Comparison of ENCODE assay signal across 9 cellular contexts in genomic region chr1:162357681-162358266, GRCh38. TPM values are rescaled to one million over a fixed set of nuclear protein-coding genes. Genes with fewer than 3 reads are reported as not detected.
DNase-seq lines count a peak whose midpoint lies in the region; ATAC-seq, FAIRE-seq and TF ChIP-seq lines count a peak whose summit lies in the region.
"Had no signal": no experiment of that assay in that cellular context is flagged by ENCODE, and none has a peak within 500 bp of the region (broad histone marks: within the 10 kb centered on the region; RNA-seq: fewer than 3 reads in every experiment).

No MANE protein-coding gene starts in this region.

- H3K9me1 ChIP-seq in K562 (ENCODE audit: control insufficient read depth, insufficient read depth, low read length): no peaks in the 10 kb centered on the region

- peaks cover 9 to 33% of the 10 kb centered on the region in 2 experiments; a peak in 4 of 5 replicates for H3K4me1 ChIP-seq in K562 (replicated peaks in 1 of 2; ENCODE audit: control insufficient read depth in 2 of 2, insufficient read depth in 2 of 2, low read length in 2 of 2)
- H3K4me1 ChIP-seq: BLaER1 had no signal

- 21% methylated on average over 4 of the region's 5 CpGs for WGBS in K562 (ENCODE audit: insufficient coverage, low coverage, missing lambda C conversion rate)

- peak; percentile 91 for FAIRE-seq in K562 (lab: Jason Lieb, UNC)

- H3K9me3 ChIP-seq in K562 (replicated peaks; ENCODE audit: control insufficient read depth, insufficient read depth, low read depth, low read length): no peaks in the 10 kb centered on the region
- H3K9me3 ChIP-seq: BLaER1 had no signal

- intact Hi-C loops in K562 (cut with micrococcal nuclease): loop anchor here (1.0 to 10.0 kb wide), 4 partner anchors 35 to 257 kb away; partner anchors contain the start of genes UAP1 and UHMK1

- no peak overlapping the region for H3K4me3 ChIP-seq in K562
- H3K4me3 ChIP-seq: BLaER1 had no signal

- CTCF ChIA-PET in K562 (lab: Yijun Ruan, JAX; ENCODE audit: low intra/inter-chr PET ratio): interaction anchor here (2.4 kb wide), 1 partner anchor 34 kb away, joined by 19 read pairs; no protein-coding TSS in a partner anchor

- BruUV-seq in K562 (replicated peaks; lab: Mats Ljungman, UMichigan): no TSS peak

- POLR2A ChIA-PET in K562 (lab: Yijun Ruan, JAX): interaction anchor here (0.5 to 1.1 kb wide), 3 partner anchors 18 to 821 kb away, joined by 3 to 4 read pairs (median 3); no protein-coding TSS in a partner anchor

- ATAC-seq in K562 (peak; percentile 87), GM21529 (IDR thresholded peaks at IDR 0.05; ENCODE audit: unreplicated experiment) (no peak), HG03520 (IDR thresholded peaks at IDR 0.05; ENCODE audit: unreplicated experiment) (no peak)

- peak overlapping the region; percentile 66; the same call in 1 of the 2 replicates for H2AFZ ChIP-seq in K562 (ENCODE audit: low read depth, low read length)

- H3K4me2 ChIP-seq in K562 (ENCODE audit: insufficient read depth, low read length): no peak overlapping the region
- H3K4me2 ChIP-seq: BLaER1 had no signal

- DNase-seq in NCI-H1105 treated with DMSO at 0.1 percent for 48 hours (lab: John Stamatoyannopoulos, UW): peak; percentile 33
- DNase-seq in NCI-H1105 (lab: John Stamatoyannopoulos, UW): no peak
- peak; percentile 36 for DNase-seq in NCI-H187 treated with DMSO at 0.1 percent for 48 hours (lab: John Stamatoyannopoulos, UW)
- peak; percentile 65 to 84 (median 72) for DNase-seq in K562 (ENCODE audit: extremely low read depth in 1 of 4, low spot score in 3 of 4)
- DNase-seq in midbrain (lab: John Stamatoyannopoulos, UW): peak; percentile 6
- no peak for DNase-seq in activated CD4-positive, CD25-positive, alpha-beta regulatory T cell treated with anti-CD3 and anti-CD28 coated beads, Interleukin-2, amount 50 U/mL, for 72 hours

- H3K27ac ChIP-seq in K562 (ENCODE audit: extremely low read depth, low read depth, low read length): no peak overlapping the region; the same call in 1 of the 3 replicates
- H3K27ac ChIP-seq: BLaER1 had no signal

- TF ChIP-seq EP300 in K562 (IDR thresholded peaks at IDR 0.05; ENCODE audit: low read length): no peak

- in situ Hi-C loops in K562 (cut with MboI): no loop called here

- no peaks in the 10 kb centered on the region for H4K20me1 ChIP-seq in K562 (replicated peaks; ENCODE audit: control insufficient read depth, insufficient read depth, low read length)
- H4K20me1 ChIP-seq: BLaER1 had no signal

- H3K9ac ChIP-seq in K562 (ENCODE audit: insufficient read depth in 1 of 2, low read depth in 2 of 2, low read length in 2 of 2): no peak overlapping the region
- H3K9ac ChIP-seq: BLaER1 had no signal

- peak; percentile 74 to 89 (median 76) for TF ChIP-seq CTCF in K562 (IDR thresholded peaks at IDR 0.05 in 2 of 3, conservative IDR thresholded peaks at IDR 0.05 in 1 of 3; ENCODE audit: insufficient read depth in 2 of 3, low read depth in 1 of 3, low read length in 3 of 3)

- no peaks in the 10 kb centered on the region for H3K36me3 ChIP-seq in K562 (ENCODE audit: control insufficient read depth, insufficient read depth, low read length)
- H3K36me3 ChIP-seq: BLaER1 had no signal

- no peaks in the 10 kb centered on the region for H3K79me2 ChIP-seq in K562 (ENCODE audit: control insufficient read depth, insufficient read depth, low read length)

- no peaks in the 10 kb centered on the region for H3K27me3 ChIP-seq in K562 (ENCODE audit: control insufficient read depth in 2 of 2, insufficient read depth in 2 of 2, low read length in 2 of 2)
- H3K27me3 ChIP-seq: BLaER1 had no signal

- peak; percentile 74 to 88 for TF ChIP-seq RAD21 in K562 (CRISPR knock-in tag; conservative IDR thresholded peaks at IDR 0.05 in 1 of 2, IDR thresholded peaks at IDR 0.05 in 1 of 2)

- TF ChIP-seq POLR2A in K562 (conservative IDR thresholded peaks at IDR 0.05): no peak

TF ChIP-seq in K562, 482 proteins besides CTCF, POLR2A, EP300 and RAD21 (continues in another document):
- TF ChIP-seq ZBTB7A (IDR thresholded peaks at IDR 0.05; ENCODE audit: borderline replicate concordance, control insufficient read depth, low read depth, low read length): no peak
- TF ChIP-seq CBX2 (IDR thresholded peaks at IDR 0.05; ENCODE audit: insufficient read depth, low read length, poor library complexity, severe bottlenecking): no peak
- TF ChIP-seq ZNF23 (CRISPR knock-in tag; IDR thresholded peaks at IDR 0.05): no peak
- TF ChIP-seq RCOR1 (IDR thresholded peaks at IDR 0.05; ENCODE audit: borderline replicate concordance in 1 of 2, low read depth in 2 of 2, low read length in 2 of 2): 0 out of 4 replicates have a peak, but pooled peaks of 1 of the 2 experiments have one; percentile 30
- no peak for TF ChIP-seq ZNF512 (tag; IDR thresholded peaks at IDR 0.05)
- TF ChIP-seq KDM5B (IDR thresholded peaks at IDR 0.05; ENCODE audit: insufficient replicate concordance, low read depth, low read length): no peak

RNA-seq across cellular contexts. Expression of gene SPATA46, which starts 18.9 kb away (rescaled TPM):
- total RNA-seq in K562 (2011; cell fraction: chromatin; rRNA removed; ENCODE audit: low replicate concordance): not detected in 2 replicates
- total RNA-seq in K562 (2011; cell fraction: nucleolus; rRNA removed): not detected in 2 replicates
- total RNA-seq in K562 (2011; cell fraction: nucleoplasm; rRNA removed): not detected in 2 replicates
- not detected in 2 replicates for total RNA-seq in K562 (2014; rRNA removed)
- total RNA-seq in K562 (2014; rRNA removed; fragmentation: Illumina TruSeq; extraction: Trizol): not detected in 2 replicates
- total RNA-seq in K562 (2015; rRNA removed; fragmentation: Illumina TruSeq; extraction: Trizol): not detected in 2 replicates
- total RNA-seq in K562 (2021): not detected in 2 replicates
- 0.04 TPM in 2 replicates for polyA plus RNA-seq in K562 (2011; rRNA removed)
- polyA plus RNA-seq in K562 (2011; cell fraction: cytosol; rRNA removed): 0.03 TPM in 1 of 2 replicates, not detected in the other
- polyA plus RNA-seq in K562 (2011; cell fraction: nucleus; rRNA removed): 0.14 TPM in 1 of 2 replicates, not detected in the other
- polyA plus RNA-seq in K562 (2012): 0.15 TPM in 1 of 2 replicates, not detected in the other
- polyA plus RNA-seq in K562 (2014; fragmentation: Illumina TruSeq; extraction: Trizol): not detected in 2 replicates
- polyA plus RNA-seq in K562 (2014; fragmentation: Nextera tagmentation; extraction: Ambion mirVana): under 1 TPM in 1 of 2 experiments, not detected in 1; 0.11 TPM
- polyA plus RNA-seq in K562 (2014; rRNA removed): not detected in 2 replicates
- polyA minus RNA-seq in K562 (2011; rRNA and poly(A)+ RNA removed): not detected in 2 replicates
- polyA minus RNA-seq in K562 (2011; cell fraction: cytosol; rRNA and poly(A)+ RNA removed): not detected in 2 replicates
- polyA minus RNA-seq in K562 (2011; cell fraction: nucleus; rRNA and poly(A)+ RNA removed): not detected in 2 replicates

RNA-seq across cellular contexts. Expression of gene C1orf226, which starts 23.8 kb away (rescaled TPM):
- 1.0 and 2.1 TPM in 2 replicates for total RNA-seq in K562 (2011; cell fraction: chromatin; rRNA removed; ENCODE audit: low replicate concordance)
- 0.92 and 1.2 TPM in 2 replicates for total RNA-seq in K562 (2011; cell fraction: nucleolus; rRNA removed)
- 1.6 and 1.9 TPM in 2 replicates for total RNA-seq in K562 (2011; cell fraction: nucleoplasm; rRNA removed)
- total RNA-seq in K562 (2014; rRNA removed) (0.36 and 0.37 TPM in 2 replicates), K562 (2014; rRNA removed; fragmentation: Illumina TruSeq; extraction: Trizol) (0.47 and 0.64 TPM in 2 replicates), K562 (2015; rRNA removed; fragmentation: Illumina TruSeq; extraction: Trizol) (0.33 and 0.53 TPM in 2 replicates), K562 (2021) (1.4 and 1.6 TPM in 2 replicates)
- polyA plus RNA-seq in K562 (2011; rRNA removed) (0.81 and 1.4 TPM in 2 replicates), K562 (2014; fragmentation: Illumina TruSeq; extraction: Trizol) (1.2 and 1.3 TPM in 2 replicates), K562 (2014; fragmentation: Nextera tagmentation; extraction: Ambion mirVana) (under 1 TPM; 0.10 to 0.20 TPM), K562 (2014; rRNA removed) (0.56 and 0.88 TPM in 2 replicates)
- 0.97 and 1.4 TPM in 2 replicates for polyA plus RNA-seq in K562 (2011; cell fraction: cytosol; rRNA removed)
- 1.9 and 2.6 TPM in 2 replicates for polyA plus RNA-seq in K562 (2011; cell fraction: nucleus; rRNA removed)
- 1.2 and 1.6 TPM in 2 replicates for polyA plus RNA-seq in K562 (2012)
- 0.70 and 1.4 TPM in 2 replicates for polyA minus RNA-seq in K562 (2011; rRNA and poly(A)+ RNA removed)
- 0.57 and 2.2 TPM in 2 replicates for polyA minus RNA-seq in K562 (2011; cell fraction: cytosol; rRNA and poly(A)+ RNA removed)
- 0.67 and 1.4 TPM in 2 replicates for polyA minus RNA-seq in K562 (2011; cell fraction: nucleus; rRNA and poly(A)+ RNA removed)

RNA-seq across cellular contexts. Expression of gene SH2D1B, which starts 54.2 kb away (rescaled TPM):
- 4.8 and 6.8 TPM in 2 replicates for total RNA-seq in K562 (2011; cell fraction: chromatin; rRNA removed; ENCODE audit: low replicate concordance)
- 2.2 and 2.8 TPM in 2 replicates for total RNA-seq in K562 (2011; cell fraction: nucleolus; rRNA removed)
- 4.0 and 5.0 TPM in 2 replicates for total RNA-seq in K562 (2011; cell fraction: nucleoplasm; rRNA removed)
- total RNA-seq in K562 (2014; rRNA removed) (5.2 and 5.6 TPM in 2 replicates), K562 (2014; rRNA removed; fragmentation: Illumina TruSeq; extraction: Trizol) (9.7 and 10.8 TPM in 2 replicates), K562 (2015; rRNA removed; fragmentation: Illumina TruSeq; extraction: Trizol) (7.9 and 8.3 TPM in 2 replicates), K562 (2021) (5.4 and 6.3 TPM in 2 replicates)
- polyA plus RNA-seq in K562 (2011; rRNA removed) (4.8 and 5.7 TPM in 2 replicates), K562 (2014; fragmentation: Illumina TruSeq; extraction: Trizol) (13.4 and 14.1 TPM in 2 replicates), K562 (2014; fragmentation: Nextera tagmentation; extraction: Ambion mirVana) (10 to 100 TPM; 17.1 to 19.6 TPM), K562 (2014; rRNA removed) (7.2 and 12.3 TPM in 2 replicates)
- 3.3 and 5.0 TPM in 2 replicates for polyA plus RNA-seq in K562 (2011; cell fraction: cytosol; rRNA removed)
- 4.2 and 4.5 TPM in 2 replicates for polyA plus RNA-seq in K562 (2011; cell fraction: nucleus; rRNA removed)
- 3.6 and 9.5 TPM in 2 replicates for polyA plus RNA-seq in K562 (2012)
- polyA minus RNA-seq in K562 (2011; rRNA and poly(A)+ RNA removed): 3.4 and 4.4 TPM in 2 replicates
- polyA minus RNA-seq in K562 (2011; cell fraction: cytosol; rRNA and poly(A)+ RNA removed): 1.0 and 1.7 TPM in 2 replicates
- 1.3 and 2.6 TPM in 2 replicates for polyA minus RNA-seq in K562 (2011; cell fraction: nucleus; rRNA and poly(A)+ RNA removed)

Comparison
In these comparisons a context has a peak if more than half of its experiments do, and no peak if none do; other contexts are left out.
1. DNase-seq: peak in NCI-H1105 treated with DMSO at 0.1 percent for 48 hours (single experiment), NCI-H187 treated with DMSO at 0.1 percent for 48 hours (single experiment), K562 (4 of 4) and midbrain (single experiment); none in NCI-H1105 (single experiment) and activated CD4-positive, CD25-positive, alpha-beta regulatory T cell treated with anti-CD3 and anti-CD28 coated beads, Interleukin-2, amount 50 U/mL, for 72 hours (single experiment).